ENCODE assay signal across 27 cellular contexts in the genomic region with DNA sequence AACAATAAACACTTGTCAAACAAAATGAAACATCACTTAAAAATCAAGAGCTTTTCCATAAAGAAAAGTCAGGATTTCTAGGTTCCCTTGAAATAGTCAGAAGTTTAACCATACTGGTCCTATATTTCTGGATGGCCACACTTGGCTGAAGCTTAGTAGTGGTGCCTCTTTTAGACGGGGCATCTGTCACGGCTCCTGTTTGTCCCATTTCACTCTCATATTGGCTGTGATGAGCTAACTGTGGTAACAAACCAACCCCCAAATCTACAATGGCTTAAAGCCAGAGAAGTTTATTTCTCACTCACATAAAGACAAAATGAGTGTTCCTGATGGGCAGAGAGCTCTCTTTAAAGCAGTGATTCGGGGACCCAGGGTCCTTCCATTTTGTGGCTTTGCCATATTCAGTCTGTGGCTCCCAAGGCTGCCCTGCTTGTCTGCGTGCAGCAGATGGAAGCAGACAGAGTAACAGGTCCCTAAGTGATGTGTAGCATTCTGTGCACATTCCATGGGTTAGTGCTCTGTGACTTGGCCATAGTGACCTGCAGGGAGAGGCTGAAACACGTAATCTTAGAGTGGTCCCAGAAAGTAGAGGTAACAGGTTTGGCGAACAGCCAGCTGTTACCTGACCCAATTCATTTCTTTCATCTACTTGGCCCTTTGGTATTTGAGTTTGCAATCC. TPM values are rescaled to one million over a fixed set of nuclear protein-coding genes. Genes with fewer than 3 reads are reported as not detected.
"Had no signal": no experiment of that assay in that cellular context is flagged by ENCODE, and none has a peak within 500 bp of the region (broad histone marks: within the 10 kb centered on the region; RNA-seq: fewer than 3 reads in every experiment).

No MANE protein-coding gene starts in this region.

- H3K4me3 Mint-ChIP-seq: naive thymus-derived CD8-positive, alpha-beta T cell; nephron; neural crest cell; stimulated activated naive B cell treated with anti-CD40 and anti-IgM and Interleukin-4, amounts not matched to agents 10 μg/mL and 1 μg/mL and 100 μg/mL, for 72 hours had no signal

- H3K4me3 ChIP-seq: left lung, lower lobe of right lung, ovary, right atrium auricular region, right lobe of liver, smooth muscle cell, stomach, testis, thyroid gland, transverse colon, upper lobe of left lung, vagina had no signal

- H3K9me3 ChIP-seq: left lung, lower lobe of right lung, neutrophil, ovary, right atrium auricular region, right lobe of liver, stomach, testis, thyroid gland, transverse colon, upper lobe of left lung, vagina had no signal

- H3K9me3 Mint-ChIP-seq: nephron; neural crest cell; stimulated activated naive B cell treated with anti-CD40 and anti-IgM and Interleukin-4, amounts not matched to agents 10 μg/mL and 1 μg/mL and 100 μg/mL, for 72 hours had no signal

- H3K36me3 ChIP-seq: left lung, lower lobe of right lung, neutrophil, ovary, right atrium auricular region, right lobe of liver, stomach, thyroid gland, transverse colon, upper lobe of left lung, vagina had no signal

- H3K36me3 Mint-ChIP-seq: naive thymus-derived CD8-positive, alpha-beta T cell; stimulated activated naive B cell treated with anti-CD40 and anti-IgM and Interleukin-4, amounts not matched to agents 10 μg/mL and 1 μg/mL and 100 μg/mL, for 72 hours had no signal

- H3K27ac ChIP-seq: left lung, lower lobe of right lung, neutrophil, ovary, right atrium auricular region, right lobe of liver, stomach, testis, thyroid gland, transverse colon, upper lobe of left lung, vagina had no signal

- H3K4me2 ChIP-seq: smooth muscle cell had no signal

- H3K4me1 ChIP-seq: left lung, lower lobe of right lung, right atrium auricular region, right lobe of liver, stomach, testis, thyroid gland, transverse colon, upper lobe of left lung, vagina had no signal

- H3K27ac Mint-ChIP-seq: naive thymus-derived CD8-positive, alpha-beta T cell; nephron; progenitor cell of endocrine pancreas; stimulated activated naive B cell treated with anti-CD40 and anti-IgM and Interleukin-4, amounts not matched to agents 10 μg/mL and 1 μg/mL and 100 μg/mL, for 72 hours had no signal

- H3K27me3 ChIP-seq: ovary, right atrium auricular region, right lobe of liver, testis, thyroid gland, upper lobe of left lung, vagina had no signal

- DNase-seq: hippocampal formation; kidney; left colon; left lung; lower lobe of right lung; mammary epithelial cell; mesenchymal stem cell; naive thymus-derived CD8-positive, alpha-beta T cell; occipital lobe; ovary; right lobe of liver; stimulated activated CD4-positive, alpha-beta T cell treated with anti-CD3 and anti-CD28 coated beads, Interleukin-1b, Interleukin-23, amount 100 ng/mL, for 48 hours; stimulated activated CD4-positive, alpha-beta T cell treated with anti-CD3 and anti-CD28 coated beads, Interleukin-2, amount 100 ng/mL, for 48 hours; stimulated activated naive B cell treated with anti-CD40 and anti-IgM and Interleukin-4, amounts not matched to agents 10 μg/mL and 1 μg/mL and 100 μg/mL, for 72 hours; stimulated activated naive CD8-positive, alpha-beta T cell treated with anti-CD3 and anti-CD28 coated beads, Interleukin-15, Interleukin-2, amounts not matched to agents 100 U/mL and 50 U/mL, for 24 hours; stomach; testis; thyroid gland; transverse colon; upper lobe of left lung had no signal

- H3K4me1 Mint-ChIP-seq: nephron, neural crest cell had no signal

- FAIRE-seq: kidney had no signal

RNA-seq across cellular contexts. Expression of gene KIAA1549L, which starts 18.7 kb away (rescaled TPM):
- total RNA-seq: naive thymus-derived CD8-positive, alpha-beta T cell had no signal
